In genomic region chr4:183722738-183723560, GRCh38 we compare ENCODE assay signal across 8 cellular contexts.
DNase-seq lines count a peak whose midpoint lies in the region; ATAC-seq and TF ChIP-seq lines count a peak whose summit lies in the region.

No MANE protein-coding gene starts in this region.

- H3K27ac ChIP-seq in AG04450 (ENCODE audit: low read depth, low read length) (no peak overlapping the region), esophagus squamous epithelium (peak overlapping the region; percentile 63 to 75 (median 68)), suprapubic skin (peak overlapping the region; percentile 72)

- H3K27me3 ChIP-seq in AG04450 (ENCODE audit: control insufficient read depth, insufficient read depth, low read length) (peaks cover 4% of the 10 kb centered on the region), esophagus squamous epithelium (no peaks in the 10 kb centered on the region), suprapubic skin (no peaks in the 10 kb centered on the region)

- no peaks in the 10 kb centered on the region for H3K36me3 Mint-ChIP-seq in naive B cell

- H3K4me3 Mint-ChIP-seq in naive B cell = peak overlapping the region; percentile 84 to 92 (median 89)

- peaks cover 13 to 22% (median 18%) of the 10 kb centered on the region in 3 donors for H3K4me1 Mint-ChIP-seq in naive B cell

- H3K9me3 ChIP-seq in AG04450 (ENCODE audit: control insufficient read depth, insufficient read depth, low read length) (peaks cover 2% of the 10 kb centered on the region; the same call in 1 of the 2 replicates), esophagus squamous epithelium (no peaks in the 10 kb centered on the region), suprapubic skin (no peaks in the 10 kb centered on the region)

- 5 to 11% methylated on average over 17 to 33 of the region's 70 CpGs for WGBS in esophagus squamous epithelium, 2 donors
- 8% methylated on average over 37 of the region's 70 CpGs for WGBS in suprapubic skin

- TF ChIP-seq EP300 in suprapubic skin (IDR thresholded peaks at IDR 0.05) = no peak

- TF ChIP-seq CTCF in AG04450 (IDR thresholded peaks at IDR 0.05; ENCODE audit: low read depth, low read length) = no peak
- TF ChIP-seq CTCF in esophagus squamous epithelium (IDR thresholded peaks at IDR 0.05) = peak in 2 of 6 experiments; percentile 4 to 19
- no peak for TF ChIP-seq CTCF in suprapubic skin (IDR thresholded peaks at IDR 0.05)

- H3K9me3 Mint-ChIP-seq in naive B cell = peaks cover 0 to 4% (median 0%) of the 10 kb centered on the region in 7 donors

- H3K27ac Mint-ChIP-seq in naive B cell = peak overlapping the region in 3 of 6 donors; percentile 90 to 96 (median 92)

- H3K4me1 ChIP-seq in esophagus squamous epithelium (peaks cover 3 to 12% (median 11%) of the 10 kb centered on the region in 3 donors), suprapubic skin (peaks cover 16% of the 10 kb centered on the region)

- TF ChIP-seq POLR2A in esophagus squamous epithelium (IDR thresholded peaks at IDR 0.05) = peak in 1 of 4 donors; percentile 27
- no peak for TF ChIP-seq POLR2A in suprapubic skin (IDR thresholded peaks at IDR 0.05)

- H3K36me3 ChIP-seq in esophagus squamous epithelium = no peaks in the 10 kb centered on the region
- H3K36me3 ChIP-seq in suprapubic skin = no peaks in the 10 kb centered on the region

- POLR2A ChIA-PET in AG04450 (lab: Yijun Ruan, JAX) = interaction anchor here (0.7 kb wide), 1 partner anchor 279 kb away, joined by 3 read pairs; no protein-coding TSS in a partner anchor

- ATAC-seq in GM18873 (IDR thresholded peaks at IDR 0.05; ENCODE audit: low FRiP score, unreplicated experiment) (peak; percentile 73), HG03108 (IDR thresholded peaks at IDR 0.05; ENCODE audit: unreplicated experiment) (peak; percentile 69), naive B cell (ENCODE audit: low read depth in 2 of 2) (peak; percentile 76)

- intact Hi-C loops in esophagus squamous epithelium (cut with DNase I) = no loop called here

- H3K27me3 Mint-ChIP-seq in naive B cell = peaks cover 7 to 29% (median 10%) of the 10 kb centered on the region in 3 donors

- CTCF ChIA-PET in AG04450 (lab: Charles Lee) = no interaction called here

- DNase-seq in AG04450 (ENCODE audit: low read depth, low spot score) (no peak), NCI-H510A treated with DMSO at 0.1 percent for 48 hours (lab: John Stamatoyannopoulos, UW) (peak; percentile 86), activated T-cell treated with anti-CD3 and anti-CD28 coated beads for 24 hours (ENCODE audit: low read depth) (peak; percentile 20), esophagus squamous epithelium (lab: John Stamatoyannopoulos, UW) (no peak), naive B cell (peak; percentile 63), suprapubic skin (ENCODE audit: low spot score in 2 of 2) (peak in 1 of 2 donors; percentile 85)

- peak overlapping the region; percentile 54 for H3K4me3 ChIP-seq in AG04450 (ENCODE audit: low read depth, low read length)
- peak overlapping the region; percentile 43 to 78 (median 53) for H3K4me3 ChIP-seq in esophagus squamous epithelium
- peak overlapping the region; percentile 71 for H3K4me3 ChIP-seq in suprapubic skin

Comparison
In these comparisons a context has a peak if more than half of its experiments do, and no peak if none do; other contexts are left out.
1. DNase-seq: peak in NCI-H510A treated with DMSO at 0.1 percent for 48 hours (single experiment), activated T-cell treated with anti-CD3 and anti-CD28 coated beads for 24 hours (single experiment) and naive B cell (single experiment); none in AG04450 (single experiment) and esophagus squamous epithelium (single experiment).
2. Peak in every context shown above with its lines, with median percentiles within 50 percentile points of each other: H3K4me3 ChIP-seq and ATAC-seq.